10 cellular contexts compared by ENCODE assay signal in the genomic region with DNA sequence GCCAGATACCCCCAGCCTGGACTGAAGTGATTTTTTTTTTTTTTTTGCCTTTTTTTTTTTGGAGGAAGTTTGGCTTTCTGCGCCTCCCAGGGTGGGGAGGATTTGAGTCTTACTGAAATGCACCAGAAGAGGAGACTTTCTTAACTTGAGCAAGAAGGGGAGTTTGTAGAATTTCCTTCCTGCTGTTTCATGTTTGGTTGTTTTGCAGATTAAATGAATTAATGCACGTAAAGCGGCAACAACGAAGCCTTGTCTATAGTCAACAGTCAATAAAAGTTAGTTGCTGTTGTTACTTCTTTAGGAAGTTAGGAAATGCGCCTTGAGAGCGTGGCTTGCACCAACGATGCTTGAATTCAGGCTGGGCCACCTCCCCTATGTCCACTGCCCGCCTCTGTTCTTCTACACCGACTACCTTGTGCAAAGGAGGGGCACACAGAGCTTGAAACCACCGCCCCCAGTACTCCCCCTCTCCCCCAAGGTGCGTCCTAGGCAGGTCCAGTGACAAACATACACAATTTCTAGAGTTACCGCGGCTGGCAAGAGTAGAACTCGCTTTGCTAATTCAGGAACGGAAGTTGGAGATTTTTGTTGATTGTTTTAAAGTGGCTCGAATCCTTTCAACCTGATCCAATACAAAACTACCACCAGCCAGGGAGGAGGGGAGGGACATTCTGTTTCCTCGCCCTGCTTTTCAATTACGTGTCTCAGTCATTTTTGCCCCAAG. TPM values are rescaled to one million over a fixed set of nuclear protein-coding genes. Genes with fewer than 3 reads are reported as not detected.
DNase-seq lines count a peak whose midpoint lies in the region; ATAC-seq, FAIRE-seq and TF ChIP-seq lines count a peak whose summit lies in the region.
"Had no signal": no experiment of that assay in that cellular context is flagged by ENCODE, and none has a peak within 500 bp of the region (broad histone marks: within the 10 kb centered on the region; RNA-seq: fewer than 3 reads in every experiment).

No MANE protein-coding gene starts in this region.

- no peak overlapping the region for H3K27ac Mint-ChIP-seq in activated T-helper 2 cell treated with anti-CD3 and anti-CD28 coated beads, Interferon-gamma antibody, Interleukin-2, Interleukin-4, amounts not matched to agents 10 μg/mL and 5 μg/mL and 100 μg/mL, durations not matched to agents 14 hours and 24 hours and 36 hours
- H3K27ac Mint-ChIP-seq in type B pancreatic cell: peak overlapping the region; percentile 29

- H3K4me3 ChIP-seq in cardiac muscle cell: peak overlapping the region; percentile 16
- peak overlapping the region; percentile 17 for H3K4me3 ChIP-seq in iPS-11a (ENCODE audit: low read depth, low read length)
- H3K4me3 ChIP-seq in pancreas: peak overlapping the region in 1 of 4 donors; percentile 7
- H3K4me3 ChIP-seq in body of pancreas: no peak overlapping the region

- H3K9me3 Mint-ChIP-seq in activated T-helper 2 cell treated with anti-CD3 and anti-CD28 coated beads, Interferon-gamma antibody, Interleukin-2, Interleukin-4, amounts not matched to agents 10 μg/mL and 5 μg/mL and 100 μg/mL, durations not matched to agents 14 hours and 24 hours and 36 hours: no peaks in the 10 kb centered on the region
- H3K9me3 Mint-ChIP-seq in type B pancreatic cell: no peaks in the 10 kb centered on the region

- TF ChIP-seq CTCF in cardiac muscle cell (IDR thresholded peaks at IDR 0.05; ENCODE audit: low read depth, low read length): no peak
- TF ChIP-seq CTCF in type B pancreatic cell (conservative IDR thresholded peaks at IDR 0.05): no peak
- TF ChIP-seq CTCF in pancreas (IDR thresholded peaks at IDR 0.05): no peak
- TF ChIP-seq CTCF in body of pancreas (IDR thresholded peaks at IDR 0.05): no peak

- ATAC-seq in HG03442 (IDR thresholded peaks at IDR 0.05; ENCODE audit: unreplicated experiment): no peak
- ATAC-seq in pancreas: no peak
- ATAC-seq in body of pancreas: no peak

- H3K4me1 Mint-ChIP-seq in activated T-helper 2 cell treated with anti-CD3 and anti-CD28 coated beads, Interferon-gamma antibody, Interleukin-2, Interleukin-4, amounts not matched to agents 10 μg/mL and 5 μg/mL and 100 μg/mL, durations not matched to agents 14 hours and 24 hours and 36 hours (ENCODE audit: low read depth): peaks cover 5% of the 10 kb centered on the region
- peaks cover 18% of the 10 kb centered on the region for H3K4me1 Mint-ChIP-seq in type B pancreatic cell (ENCODE audit: unreplicated experiment)

- no peak for FAIRE-seq in pancreas (lab: Jason Lieb, UNC)

- H3K27me3 ChIP-seq in cardiac muscle cell: peaks cover 78% of the 10 kb centered on the region
- peaks cover 0 to 24% (median 0%) of the 10 kb centered on the region in 4 donors for H3K27me3 ChIP-seq in pancreas
- H3K27me3 ChIP-seq in body of pancreas: peaks cover 0 to 31% of the 10 kb centered on the region in 2 donors

- no peak overlapping the region for H3K27ac ChIP-seq in cardiac muscle cell
- no peak overlapping the region for H3K27ac ChIP-seq in pancreas
- no peak overlapping the region for H3K27ac ChIP-seq in body of pancreas

- peaks cover 6% of the 10 kb centered on the region for H3K4me1 ChIP-seq in cardiac muscle cell (ENCODE audit: low read depth)
- no peaks in the 10 kb centered on the region for H3K4me1 ChIP-seq in pancreas
- peaks cover 18% of the 10 kb centered on the region for H3K4me1 ChIP-seq in body of pancreas

- H3K36me3 ChIP-seq in cardiac muscle cell: no peaks in the 10 kb centered on the region
- H3K36me3 ChIP-seq in pancreas: no peaks in the 10 kb centered on the region
- no peaks in the 10 kb centered on the region for H3K36me3 ChIP-seq in body of pancreas (replicated peaks in 1 of 2; ENCODE audit: insufficient read depth in 1 of 2, low read depth in 2 of 2)

- H3K4me3 Mint-ChIP-seq in activated T-helper 2 cell treated with anti-CD3 and anti-CD28 coated beads, Interferon-gamma antibody, Interleukin-2, Interleukin-4, amounts not matched to agents 10 μg/mL and 5 μg/mL and 100 μg/mL, durations not matched to agents 14 hours and 24 hours and 36 hours (ENCODE audit: low read depth): peak overlapping the region; percentile 21
- peak overlapping the region; percentile 80 for H3K4me3 Mint-ChIP-seq in type B pancreatic cell

- DNase-seq in cardiac muscle cell (ENCODE audit: low read depth in 1 of 2, low spot score in 1 of 2) (peak in 1 of 2 donors; percentile 21), cardiac septum (ENCODE audit: low spot score) (no peak), type B pancreatic cell (ENCODE audit: extremely low spot score, unreplicated experiment) (no peak), pancreas (no peak), body of pancreas (no peak)
- DNase-seq in activated T-helper 2 cell treated with anti-CD3 and anti-CD28 coated beads, Interferon-gamma antibody, Interleukin-2, Interleukin-4, amounts not matched to agents 10 μg/mL and 5 μg/mL and 100 μg/mL, durations not matched to agents 14 hours and 24 hours and 36 hours (ENCODE audit: low spot score): no peak
- DNase-seq: activated CD4-positive, alpha-beta T cell treated with anti-CD3 and anti-CD28 coated beads, Interleukin-2, amount 50 U/mL, for 1 hour; stimulated activated CD4-positive, alpha-beta T cell treated with anti-CD3 and anti-CD28 coated beads, Interleukin-4, amount 100 ng/mL, for 24 hours had no signal

- H3K9me3 ChIP-seq in cardiac muscle cell (ENCODE audit: low read depth) (no peaks in the 10 kb centered on the region), pancreas (no peaks in the 10 kb centered on the region), body of pancreas (no peaks in the 10 kb centered on the region)

- intact Hi-C loops in cardiac septum (cut with DNase I) (no loop called here), pancreas (cut with DNase I) (no loop called here), body of pancreas (cut with DNase I) (no loop called here)
- intact Hi-C loops in activated T-helper 2 cell treated with anti-CD3 and anti-CD28 coated beads, Interferon-gamma antibody, Interleukin-2, Interleukin-4, amounts not matched to agents 10 μg/mL and 5 μg/mL and 100 μg/mL, durations not matched to agents 14 hours and 24 hours and 36 hours (cut with micrococcal nuclease): no loop called here

- no peaks in the 10 kb centered on the region for H3K36me3 Mint-ChIP-seq in activated T-helper 2 cell treated with anti-CD3 and anti-CD28 coated beads, Interferon-gamma antibody, Interleukin-2, Interleukin-4, amounts not matched to agents 10 μg/mL and 5 μg/mL and 100 μg/mL, durations not matched to agents 14 hours and 24 hours and 36 hours (ENCODE audit: low read depth)
- H3K36me3 Mint-ChIP-seq in type B pancreatic cell: no peaks in the 10 kb centered on the region

- TF ChIP-seq POLR2A in body of pancreas (IDR thresholded peaks at IDR 0.05): no peak

- 11 to 32% methylated on average over 18 of the region's 18 CpGs for WGBS in pancreas, 2 donors
- WGBS in body of pancreas, 2 donors: 8 to 21% methylated on average over 18 of the region's 18 CpGs

- peaks cover 66% of the 10 kb centered on the region for H3K27me3 Mint-ChIP-seq in activated T-helper 2 cell treated with anti-CD3 and anti-CD28 coated beads, Interferon-gamma antibody, Interleukin-2, Interleukin-4, amounts not matched to agents 10 μg/mL and 5 μg/mL and 100 μg/mL, durations not matched to agents 14 hours and 24 hours and 36 hours (ENCODE audit: low read depth)
- peaks cover 66% of the 10 kb centered on the region for H3K27me3 Mint-ChIP-seq in type B pancreatic cell

RNA-seq across cellular contexts. Expression of a gene that starts 0.8 kb away (rescaled TPM):
- not detected in 2 replicates for total RNA-seq in cardiac muscle cell
- polyA plus RNA-seq in cardiac muscle cell: not detected in 2 replicates
- not detected for total RNA-seq in cardiac septum
- total RNA-seq in activated T-helper 2 cell treated with anti-CD3 and anti-CD28 coated beads, Interferon-gamma antibody, Interleukin-2, Interleukin-4, amounts not matched to agents 10 μg/mL and 5 μg/mL and 100 μg/mL, durations not matched to agents 14 hours and 24 hours and 36 hours: not detected in 2 replicates
- total RNA-seq in type B pancreatic cell (ENCODE audit: low replicate concordance): 7.1 and 21.1 TPM in 2 replicates
- under 1 TPM in 1 of 6 donors, not detected in 5; 0.09 TPM for total RNA-seq in pancreas
- polyA plus RNA-seq in pancreas: not detected
- total RNA-seq in body of pancreas: not detected

RNA-seq across cellular contexts. Expression of a gene that starts 33.3 kb away (rescaled TPM):
- total RNA-seq in cardiac muscle cell (75.5 and 92.9 TPM in 2 replicates), cardiac septum (28.1 TPM), type B pancreatic cell (ENCODE audit: low replicate concordance) (19.3 and 28.4 TPM in 2 replicates), pancreas (10 to 100 TPM in 2 of 6 donors, 1 to 10 TPM in 4; 7.7 to 13.2 (median 8.9) TPM), body of pancreas (10 to 100 TPM; 16.5 to 48.8 TPM)
- polyA plus RNA-seq in cardiac muscle cell (56.9 and 72.0 TPM in 2 replicates), pancreas (10 to 100 TPM; 29.0 to 32.9 TPM)
- total RNA-seq in activated T-helper 2 cell treated with anti-CD3 and anti-CD28 coated beads, Interferon-gamma antibody, Interleukin-2, Interleukin-4, amounts not matched to agents 10 μg/mL and 5 μg/mL and 100 μg/mL, durations not matched to agents 14 hours and 24 hours and 36 hours: 52.2 and 55.1 TPM in 2 replicates

Comparison
In these comparisons a context has a peak if more than half of its experiments do, and no peak if none do; other contexts are left out.
1. H3K4me3 ChIP-seq: peak in cardiac muscle cell (single experiment) and iPS-11a (single experiment); none in body of pancreas (0 of 2).